Comparison of ENCODE assay signal across 8 cellular contexts in the genomic region with DNA sequence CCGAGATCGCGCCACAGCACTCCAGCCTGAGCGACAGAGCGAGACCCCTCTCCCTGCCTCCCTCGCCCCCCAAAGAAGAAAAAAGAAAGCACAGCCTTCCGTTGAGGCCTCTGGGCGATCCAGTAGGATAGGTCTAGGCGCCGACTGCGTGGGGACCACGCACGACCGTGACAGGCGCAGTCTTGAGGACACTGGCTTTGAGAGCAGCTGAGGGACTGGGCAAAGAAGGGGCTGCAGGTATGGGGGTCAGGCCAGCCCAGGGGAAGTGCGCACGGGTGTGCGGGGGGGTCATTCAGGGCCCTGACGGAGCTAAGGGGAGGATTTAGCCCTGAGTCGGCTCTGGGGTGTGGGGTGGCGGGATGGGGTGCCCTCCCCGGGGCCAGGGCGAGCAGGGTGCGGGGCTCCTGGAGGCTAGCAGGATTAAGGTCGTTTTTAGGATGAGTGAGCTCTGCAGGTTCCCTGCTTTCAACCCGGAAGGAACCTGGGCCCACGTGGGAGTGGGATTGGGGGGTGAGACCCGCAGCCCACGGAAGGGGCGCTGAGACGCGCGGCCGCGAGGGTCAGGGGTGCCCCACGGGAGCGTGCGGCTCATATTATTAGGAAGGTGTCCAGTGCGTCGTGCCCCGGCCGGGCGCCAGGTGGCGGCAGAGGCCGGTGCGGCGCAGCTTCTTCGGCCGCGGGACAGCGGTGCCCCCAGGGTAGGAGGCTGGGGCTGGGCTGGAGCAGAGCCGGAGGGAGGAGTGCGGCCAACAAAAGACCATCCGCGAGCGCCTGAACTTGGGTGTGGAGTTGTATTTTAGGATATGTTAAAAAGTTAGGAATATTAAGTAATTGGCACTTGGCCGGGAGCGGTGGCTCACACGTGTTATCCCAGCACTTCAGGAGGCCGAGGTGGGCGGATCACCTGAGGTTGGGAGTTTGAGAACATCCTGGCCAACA. TPM values are rescaled to one million over a fixed set of nuclear protein-coding genes. Genes with fewer than 3 reads are reported as not detected.
DNase-seq lines count a peak whose midpoint lies in the region; ATAC-seq, FAIRE-seq and TF ChIP-seq lines count a peak whose summit lies in the region.

No MANE protein-coding gene starts in this region.

- H3K9ac ChIP-seq in keratinocyte (ENCODE audit: control insufficient read depth, extremely low read depth, insufficient read depth, low read length): peak overlapping the region; percentile 44

- H3K4me1 ChIP-seq in keratinocyte (ENCODE audit: control insufficient read depth, extremely low read depth, insufficient read depth, low read length): peaks cover 35% of the 10 kb centered on the region

- H3K4me2 ChIP-seq in keratinocyte (ENCODE audit: control insufficient read depth, extremely low read depth, insufficient read depth, low read depth, low read length): peak overlapping the region; percentile 82

- no peaks in the 10 kb centered on the region for H4K20me1 ChIP-seq in keratinocyte (ENCODE audit: control insufficient read depth, extremely low read depth, insufficient read depth, low read length)

- no peaks in the 10 kb centered on the region for H3K9me1 ChIP-seq in keratinocyte (ENCODE audit: control insufficient read depth, extremely low read depth, insufficient read depth, low read length)

- peak overlapping the region; percentile 32 to 55 (median 48) for H3K4me3 ChIP-seq in keratinocyte (ENCODE audit: control insufficient read depth in 2 of 3, extremely low read depth in 1 of 3, insufficient read depth in 2 of 3, low read depth in 1 of 3, low read length in 3 of 3)

- no peaks in the 10 kb centered on the region for H3K36me3 ChIP-seq in keratinocyte (ENCODE audit: control insufficient read depth in 2 of 2, extremely low read depth in 1 of 2, insufficient read depth in 2 of 2, low read length in 2 of 2)

- H3K9me3 ChIP-seq in keratinocyte (ENCODE audit: control insufficient read depth, low read depth, low read length): no peaks in the 10 kb centered on the region

- H3K27me3 ChIP-seq in keratinocyte (ENCODE audit: control insufficient read depth, extremely low read depth, insufficient read depth, low read length): no peaks in the 10 kb centered on the region

- TF ChIP-seq CTCF in keratinocyte (optimal IDR thresholded peaks at IDR 0.05 in 1 of 3, IDR thresholded peaks at IDR 0.05 in 1 of 3, conservative IDR thresholded peaks at IDR 0.05 in 1 of 3; ENCODE audit: extremely low read depth in 1 of 3, insufficient read depth in 2 of 3, low read length in 3 of 3): peak; percentile 65 to 96 (median 93)

- ATAC-seq in HG02610 (IDR thresholded peaks at IDR 0.05; ENCODE audit: unreplicated experiment): peak; percentile 96

- dilution Hi-C loops in keratinocyte (cut with MboI; ENCODE audit: extremely low pct_ligation_motif_present, low sequenced_read_pairs): no loop called here

- no peak for FAIRE-seq in keratinocyte (lab: Jason Lieb, UNC)

- H2AFZ ChIP-seq in keratinocyte (ENCODE audit: control insufficient read depth, low read length): peak overlapping the region; percentile 94

- no peak overlapping the region for H3K27ac ChIP-seq in keratinocyte (ENCODE audit: control insufficient read depth, insufficient read depth, low read length)

- no peaks in the 10 kb centered on the region for H3K79me2 ChIP-seq in keratinocyte (ENCODE audit: control insufficient read depth, insufficient read depth, low read length)

- DNase-seq in SIG-M5 treated with dmso at 0.1 percent for 504 hours (lab: John Stamatoyannopoulos, UW; ENCODE audit: unreplicated experiment): peak; percentile 55
- DNase-seq in SIG-M5 (lab: John Stamatoyannopoulos, UW): no peak
- peak; percentile 31 for DNase-seq in MV-4-11 (lab: John Stamatoyannopoulos, UW)
- peak; percentile 65 for DNase-seq in UCSD-AML1 (lab: John Stamatoyannopoulos, UW; ENCODE audit: unreplicated experiment)
- DNase-seq in central memory CD4-positive, alpha-beta T cell: peak; percentile 24
- no peak for DNase-seq in keratinocyte (ENCODE audit: low read depth, low spot score)
- DNase-seq in stimulated activated CD4-positive, alpha-beta T cell treated with anti-CD3 and anti-CD28 coated beads, Interleukin-2, amount 100 ng/mL, for 24 hours: peak; percentile 53 to 67

RNA-seq across cellular contexts. Expression of a gene that starts 20.5 kb away (rescaled TPM):
- polyA plus RNA-seq in keratinocyte: 3.6 to 4.6 TPM (median 4.5 TPM) in 3 replicates
- polyA plus RNA-seq in keratinocyte (2011; ENCODE audit: low read depth): 6.1 TPM
- polyA plus RNA-seq in keratinocyte (2011; cell fraction: cytosol; rRNA removed): 2.1 and 2.3 TPM in 2 replicates
- polyA plus RNA-seq in keratinocyte (2011; cell fraction: nucleus; rRNA removed): 10.7 and 14.4 TPM in 2 replicates
- 2.1 and 3.4 TPM in 2 replicates for polyA plus RNA-seq in keratinocyte (2012; ENCODE audit: low replicate concordance)
- polyA minus RNA-seq in keratinocyte: 15.4 to 30.8 TPM (median 25.0 TPM) in 3 replicates
- polyA minus RNA-seq in keratinocyte (2011; cell fraction: cytosol; rRNA and poly(A)+ RNA removed): 12.9 TPM
- 43.8 and 47.6 TPM in 2 replicates for polyA minus RNA-seq in keratinocyte (2011; cell fraction: nucleus; rRNA and poly(A)+ RNA removed)

Comparison
In these comparisons a context has a peak if more than half of its experiments do, and no peak if none do; other contexts are left out.
1. DNase-seq: peak in SIG-M5 treated with dmso at 0.1 percent for 504 hours (single experiment), MV-4-11 (single experiment), UCSD-AML1 (single experiment), central memory CD4-positive, alpha-beta T cell (single experiment) and stimulated activated CD4-positive, alpha-beta T cell treated with anti-CD3 and anti-CD28 coated beads, Interleukin-2, amount 100 ng/mL, for 24 hours (2 of 2); none in SIG-M5 (single experiment) and keratinocyte (single experiment).